Comparison of ENCODE assay signal across 20 cellular contexts in the genomic region with DNA sequence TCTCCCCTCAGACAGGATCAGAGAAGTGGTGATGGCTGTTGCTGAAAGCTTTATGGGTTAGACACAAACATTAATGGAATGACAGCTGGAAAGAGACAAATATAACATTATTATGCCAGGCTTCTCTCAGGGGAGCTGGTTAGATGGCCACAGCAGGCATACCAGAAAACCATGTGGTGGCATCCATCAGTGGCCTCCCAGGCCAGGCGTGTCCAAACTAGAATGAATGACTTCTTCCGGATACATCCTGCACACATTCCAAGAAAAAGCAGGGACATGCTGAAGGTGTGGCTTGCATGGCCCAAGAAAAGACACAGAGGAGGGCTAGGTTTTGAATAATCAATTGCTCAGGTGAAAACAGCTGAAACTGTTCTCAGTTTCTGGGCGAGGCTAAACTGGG.
"Had no signal": no experiment of that assay in that cellular context is flagged by ENCODE, and none has a peak within 500 bp of the region (broad histone marks: within the 10 kb centered on the region; RNA-seq: fewer than 3 reads in every experiment).

No MANE protein-coding gene starts in this region.

- H3K36me3 Mint-ChIP-seq: natural killer cell treated with Interleukin-12 subunit alpha and Interleukin-12 subunit beta and Interleukin-15 and Interleukin-18, amount 100 ng/mL, for 72 hours; neural progenitor cell had no signal

- H3K36me3 ChIP-seq: colonic mucosa, esophagus muscularis mucosa, gastroesophageal sphincter, neural progenitor cell, ovary, right atrium auricular region, sigmoid colon, tibial artery, upper lobe of left lung, uterus had no signal

- H3K27ac Mint-ChIP-seq: natural killer cell treated with Interleukin-12 subunit alpha and Interleukin-12 subunit beta and Interleukin-15 and Interleukin-18, amount 100 ng/mL, for 72 hours; neural progenitor cell had no signal

- H3K9ac ChIP-seq: neural progenitor cell had no signal

- DNase-seq: colonic mucosa; dermis blood vessel endothelial cell; glutamatergic neuron; left colon; left ventricle myocardium superior; nucleus accumbens; ovary; sigmoid colon; small intestine; stimulated activated CD4-positive, alpha-beta T cell treated with anti-CD3 and anti-CD28 coated beads, Interleukin-2, amount 100 ng/mL, for 48 hours; stimulated activated naive CD8-positive, alpha-beta T cell treated with anti-CD3 and anti-CD28 coated beads, Interleukin-15, Interleukin-2, amounts not matched to agents 100 U/mL and 50 U/mL, for 24 hours; tibial artery; upper lobe of left lung; uterus had no signal

- H3K4me3 Mint-ChIP-seq: natural killer cell treated with Interleukin-12 subunit alpha and Interleukin-12 subunit beta and Interleukin-15 and Interleukin-18, amount 100 ng/mL, for 72 hours; neural progenitor cell had no signal

- H3K27me3 ChIP-seq: colonic mucosa, gastroesophageal sphincter, ovary, right atrium auricular region, sigmoid colon, upper lobe of left lung, uterus had no signal

- H2AFZ ChIP-seq: neural progenitor cell had no signal

- H3K4me1 ChIP-seq: colonic mucosa, neural progenitor cell, right atrium auricular region, sigmoid colon, uterus had no signal

- H3K27ac ChIP-seq: colonic mucosa, esophagus muscularis mucosa, gastroesophageal sphincter, neural progenitor cell, ovary, right atrium auricular region, sigmoid colon, tibial artery, upper lobe of left lung, uterus had no signal

- H3K9me3 Mint-ChIP-seq: natural killer cell treated with Interleukin-12 subunit alpha and Interleukin-12 subunit beta and Interleukin-15 and Interleukin-18, amount 100 ng/mL, for 72 hours had no signal

- H3K4me3 ChIP-seq: colonic mucosa, esophagus muscularis mucosa, gastroesophageal sphincter, lung, neural progenitor cell, ovary, right atrium auricular region, sigmoid colon, tibial artery, upper lobe of left lung, uterus had no signal

- H3K9me3 ChIP-seq: colonic mucosa, esophagus muscularis mucosa, gastroesophageal sphincter, ovary, right atrium auricular region, sigmoid colon, tibial artery, upper lobe of left lung, uterus had no signal

- H3K4me2 ChIP-seq: neural progenitor cell had no signal
